In the genomic region with DNA sequence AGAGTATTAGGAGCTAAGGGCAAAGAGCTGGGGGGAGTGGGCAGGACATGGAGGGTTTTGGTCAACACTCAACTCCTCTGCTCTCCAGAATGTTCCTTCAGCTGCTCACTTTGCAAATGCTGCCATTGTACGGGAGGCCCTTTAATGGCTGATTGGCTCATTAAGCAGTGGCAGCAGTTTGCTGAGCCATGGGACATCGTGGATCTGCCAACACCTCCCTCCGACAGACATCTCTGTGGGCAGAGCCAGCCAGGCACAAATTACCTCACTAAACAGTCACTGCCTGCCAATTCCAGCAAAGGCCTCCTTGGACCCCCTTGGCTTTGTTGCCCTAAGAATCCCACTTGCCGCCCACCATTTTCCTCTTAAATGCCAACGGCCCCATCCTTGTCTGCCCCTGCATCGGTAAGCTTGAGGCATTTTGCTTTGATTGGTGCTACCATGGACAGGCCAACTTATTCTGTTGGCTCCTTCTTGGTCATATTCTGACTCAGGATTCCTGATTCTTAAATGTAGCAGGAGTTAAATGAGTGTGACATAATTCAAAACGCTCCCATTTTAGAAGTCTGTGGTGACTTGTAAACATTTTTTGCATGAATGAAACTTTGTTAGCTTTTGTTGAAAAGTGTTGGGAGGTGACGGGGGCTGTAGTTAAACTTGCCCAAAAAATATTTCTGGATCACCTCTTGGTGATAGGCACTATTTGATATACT, we compare ENCODE assay signal across 29 cellular contexts. TPM values are rescaled to one million over a fixed set of nuclear protein-coding genes. Genes with fewer than 3 reads are reported as not detected.
DNase-seq lines count a peak whose midpoint lies in the region; ATAC-seq, FAIRE-seq and TF ChIP-seq lines count a peak whose summit lies in the region.
"Had no signal": no experiment of that assay in that cellular context is flagged by ENCODE, and none has a peak within 500 bp of the region (broad histone marks: within the 10 kb centered on the region; RNA-seq: fewer than 3 reads in every experiment).

No MANE protein-coding gene starts in this region.

- DNase-seq in Ammon's horn (ENCODE audit: low spot score) (peak; percentile 74), GM12892 (ENCODE audit: insufficient read length) (no peak), NCI-H446 treated with DMSO at 0.1 percent for 48 hours (lab: John Stamatoyannopoulos, UW) (peak; percentile 90), putamen (ENCODE audit: low spot score) (no peak)
- no peak for DNase-seq in activated T-helper 1 cell treated with anti-CD3 and anti-CD28 coated beads, Interleukin-12 subunit alpha, Interleukin-12 subunit beta, Interleukin-2, Interleukin-4 antibody, amounts not matched to agents 30 ng/mL and 10 ng/mL and 1 ng/mL, durations not matched to agents 14 hours and 24 hours and 36 hours (ENCODE audit: low spot score)
- DNase-seq: activated CD4-positive, alpha-beta T cell treated with anti-CD3 and anti-CD28 coated beads, Interleukin-2, amount 50 U/mL, for 4 hours; activated naive CD4-positive, alpha-beta T cell; activated naive CD8-positive, alpha-beta T cell treated with anti-CD3 and anti-CD28 coated beads, Interleukin-2, amount 50 U/mL, for 24 hours; activated T-cell treated with anti-CD3 and anti-CD28 coated beads, Interleukin-2, amount 50 U/mL, for 72 hours; BE2C; CD8-positive, alpha-beta memory T cell; foreskin melanocyte; GM23248; heart right ventricle; KG1; naive thymus-derived CD4-positive, alpha-beta T cell; NCI-H1105 treated with DMSO at 0.1 percent for 48 hours; NK-92 treated with Interleukin-12 subunit alpha and Interleukin-12 subunit beta, amount 100 ng/mL, for 24 hours; sigmoid colon; SK-N-SH; stimulated activated CD4-positive, alpha-beta T cell treated with anti-CD3 and anti-CD28 coated beads, Interleukin-4, amount 100 ng/mL, for 1 hour; tibial artery had no signal

- intact Hi-C loops in activated T-helper 1 cell treated with anti-CD3 and anti-CD28 coated beads, Interleukin-12 subunit alpha, Interleukin-12 subunit beta, Interleukin-2, Interleukin-4 antibody, amounts not matched to agents 30 ng/mL and 10 ng/mL and 1 ng/mL, durations not matched to agents 14 hours and 24 hours and 36 hours (cut with micrococcal nuclease), result no loop called here

- H3K27ac Mint-ChIP-seq in brain, result peak overlapping the region in 3 of 5 experiments; percentile 15 to 93 (median 83)
- no peak overlapping the region for H3K27ac Mint-ChIP-seq in activated T-helper 1 cell treated with anti-CD3 and anti-CD28 coated beads, Interleukin-12 subunit alpha, Interleukin-12 subunit beta, Interleukin-2, Interleukin-4 antibody, amounts not matched to agents 30 ng/mL and 10 ng/mL and 1 ng/mL, durations not matched to agents 14 hours and 24 hours and 36 hours
- H3K27ac Mint-ChIP-seq: activated naive CD8-positive, alpha-beta T cell treated with anti-CD3 and anti-CD28 coated beads, Interleukin-2, amount 50 U/mL, for 24 hours; activated T-cell treated with anti-CD3 and anti-CD28 coated beads, Interleukin-2, amount 50 U/mL, for 72 hours; CD8-positive, alpha-beta memory T cell; naive thymus-derived CD4-positive, alpha-beta T cell; progenitor cell of endocrine pancreas; T-helper 1 cell treated with Interleukin-12 subunit alpha and Interleukin-12 subunit beta and Interleukin-4 antibody, amounts not matched to agents 30 μg/mL and 1 μg/mL, for 36 hours had no signal

- peaks cover 11% of the 10 kb centered on the region for H3K4me1 Mint-ChIP-seq in brain
- no peaks in the 10 kb centered on the region for H3K4me1 Mint-ChIP-seq in activated T-helper 1 cell treated with anti-CD3 and anti-CD28 coated beads, Interleukin-12 subunit alpha, Interleukin-12 subunit beta, Interleukin-2, Interleukin-4 antibody, amounts not matched to agents 30 ng/mL and 10 ng/mL and 1 ng/mL, durations not matched to agents 14 hours and 24 hours and 36 hours (ENCODE audit: low read depth)
- H3K4me1 Mint-ChIP-seq: activated naive CD8-positive, alpha-beta T cell treated with anti-CD3 and anti-CD28 coated beads, Interleukin-2, amount 50 U/mL, for 24 hours; CD8-positive, alpha-beta memory T cell; central memory CD8-positive, alpha-beta T cell; naive thymus-derived CD4-positive, alpha-beta T cell had no signal

- no peak for TF ChIP-seq CTCF in brain (conservative IDR thresholded peaks at IDR 0.05)

- peaks cover 10% of the 10 kb centered on the region for H3K27me3 Mint-ChIP-seq in brain
- peaks cover 6% of the 10 kb centered on the region for H3K27me3 Mint-ChIP-seq in activated T-helper 1 cell treated with anti-CD3 and anti-CD28 coated beads, Interleukin-12 subunit alpha, Interleukin-12 subunit beta, Interleukin-2, Interleukin-4 antibody, amounts not matched to agents 30 ng/mL and 10 ng/mL and 1 ng/mL, durations not matched to agents 14 hours and 24 hours and 36 hours (ENCODE audit: insufficient read depth)

- H3K4me3 Mint-ChIP-seq in brain, result peak overlapping the region in 1 of 5 experiments; percentile 3
- H3K4me3 Mint-ChIP-seq in activated T-helper 1 cell treated with anti-CD3 and anti-CD28 coated beads, Interleukin-12 subunit alpha, Interleukin-12 subunit beta, Interleukin-2, Interleukin-4 antibody, amounts not matched to agents 30 ng/mL and 10 ng/mL and 1 ng/mL, durations not matched to agents 14 hours and 24 hours and 36 hours, result no peak overlapping the region
- H3K4me3 Mint-ChIP-seq: activated naive CD8-positive, alpha-beta T cell treated with anti-CD3 and anti-CD28 coated beads, Interleukin-2, amount 50 U/mL, for 24 hours; activated T-cell treated with anti-CD3 and anti-CD28 coated beads, Interleukin-2, amount 50 U/mL, for 72 hours; CD8-positive, alpha-beta memory T cell; central memory CD8-positive, alpha-beta T cell; naive thymus-derived CD4-positive, alpha-beta T cell; T-helper 1 cell treated with Interleukin-12 subunit alpha and Interleukin-12 subunit beta and Interleukin-4 antibody, amounts not matched to agents 30 μg/mL and 1 μg/mL, for 36 hours had no signal

- FAIRE-seq in GM12892 (lab: Jason Lieb, UNC), result peak; percentile 71
- FAIRE-seq: TTC549 had no signal

- no peak for TF ChIP-seq POLR2A in GM12892 (IDR thresholded peaks at IDR 0.05; ENCODE audit: low read depth, low read length)

- H3K36me3 Mint-ChIP-seq in brain, result no peaks in the 10 kb centered on the region
- no peaks in the 10 kb centered on the region for H3K36me3 Mint-ChIP-seq in activated T-helper 1 cell treated with anti-CD3 and anti-CD28 coated beads, Interleukin-12 subunit alpha, Interleukin-12 subunit beta, Interleukin-2, Interleukin-4 antibody, amounts not matched to agents 30 ng/mL and 10 ng/mL and 1 ng/mL, durations not matched to agents 14 hours and 24 hours and 36 hours (ENCODE audit: low read depth)
- H3K36me3 Mint-ChIP-seq: CD8-positive, alpha-beta memory T cell had no signal

- no peaks in the 10 kb centered on the region for H3K9me3 Mint-ChIP-seq in brain
- no peaks in the 10 kb centered on the region for H3K9me3 Mint-ChIP-seq in activated T-helper 1 cell treated with anti-CD3 and anti-CD28 coated beads, Interleukin-12 subunit alpha, Interleukin-12 subunit beta, Interleukin-2, Interleukin-4 antibody, amounts not matched to agents 30 ng/mL and 10 ng/mL and 1 ng/mL, durations not matched to agents 14 hours and 24 hours and 36 hours
- H3K9me3 Mint-ChIP-seq: activated naive CD8-positive, alpha-beta T cell treated with anti-CD3 and anti-CD28 coated beads, Interleukin-2, amount 50 U/mL, for 24 hours; activated T-cell treated with anti-CD3 and anti-CD28 coated beads, Interleukin-2, amount 50 U/mL, for 72 hours; CD8-positive, alpha-beta memory T cell; central memory CD8-positive, alpha-beta T cell; naive thymus-derived CD4-positive, alpha-beta T cell; T-helper 1 cell treated with Interleukin-12 subunit alpha and Interleukin-12 subunit beta and Interleukin-4 antibody, amounts not matched to agents 30 μg/mL and 1 μg/mL, for 36 hours had no signal

- ATAC-seq in HG03095 (IDR thresholded peaks at IDR 0.05; ENCODE audit: unreplicated experiment) (no peak), GM18873 (IDR thresholded peaks at IDR 0.05; ENCODE audit: low FRiP score, unreplicated experiment) (no peak)
- ATAC-seq: activated naive CD8-positive, alpha-beta T cell treated with anti-CD3 and anti-CD28 coated beads, Interleukin-2, amount 50 U/mL, for 24 hours; activated T-cell treated with anti-CD3 and anti-CD28 coated beads, Interleukin-2, amount 50 U/mL, for 72 hours; naive thymus-derived CD4-positive, alpha-beta T cell had no signal

RNA-seq across cellular contexts. Expression of a gene that starts 57.5 kb away (rescaled TPM):
- polyA plus RNA-seq in GM12892 (2012; ENCODE audit: missing spikeins), result 21.5 TPM
- polyA plus RNA-seq in brain (ENCODE audit: insufficient read depth, low read depth, low replicate concordance), result 33.3 TPM
- total RNA-seq in activated T-helper 1 cell treated with anti-CD3 and anti-CD28 coated beads, Interleukin-12 subunit alpha, Interleukin-12 subunit beta, Interleukin-2, Interleukin-4 antibody, amounts not matched to agents 30 ng/mL and 10 ng/mL and 1 ng/mL, durations not matched to agents 14 hours and 24 hours and 36 hours, result not detected in 2 replicates
- total RNA-seq: activated T-cell treated with anti-CD3 and anti-CD28 coated beads, Interleukin-2, amount 50 U/mL, for 72 hours; GM23248 had no signal
- polyA plus RNA-seq: CD8-positive, alpha-beta memory T cell; GM23248 had no signal

Comparison
In these comparisons a context has a peak if more than half of its experiments do, and no peak if none do; other contexts are left out.
1. DNase-seq: peak in Ammon's horn (single experiment) and NCI-H446 treated with DMSO at 0.1 percent for 48 hours (single experiment); none in GM12892 (single experiment), putamen (single experiment) and activated T-helper 1 cell treated with anti-CD3 and anti-CD28 coated beads, Interleukin-12 subunit alpha, Interleukin-12 subunit beta, Interleukin-2, Interleukin-4 antibody, amounts not matched to agents 30 ng/mL and 10 ng/mL and 1 ng/mL, durations not matched to agents 14 hours and 24 hours and 36 hours (single experiment).